Comparison of ENCODE assay signal across 22 cellular contexts in genomic region chr19:29247912-29248311, GRCh38. TPM values are rescaled to one million over a fixed set of nuclear protein-coding genes. Genes with fewer than 3 reads are reported as not detected.
A peak's percentile ranks its signal among the peaks of the same experiment; 100 is the strongest.
DNase-seq lines count a peak whose midpoint lies in the region; ATAC-seq and TF ChIP-seq lines count a peak whose summit lies in the region.
"Had no signal": no experiment of that assay in that cellular context is flagged by ENCODE, and none has a peak within 500 bp of the region (broad histone marks: within the 10 kb centered on the region; RNA-seq: fewer than 3 reads in every experiment).

No MANE protein-coding gene starts in this region.

- H3K36me3 ChIP-seq in psoas muscle (ENCODE audit: insufficient read depth in 1 of 2, low read depth in 1 of 2), result no peaks in the 10 kb centered on the region
- H3K36me3 ChIP-seq: heart right ventricle, thyroid gland had no signal

- peak; percentile 73 to 80 (median 80) for ATAC-seq in psoas muscle
- ATAC-seq in GM18867 (IDR thresholded peaks at IDR 0.05; ENCODE audit: unreplicated experiment), result no peak
- no peak for ATAC-seq in GM21576 (IDR thresholded peaks at IDR 0.05; ENCODE audit: unreplicated experiment)
- ATAC-seq: natural killer cell; stimulated activated naive B cell treated with anti-CD40 and anti-IgM and Interleukin-4, amounts not matched to agents 10 μg/mL and 1 μg/mL and 100 μg/mL, for 72 hours had no signal

- intact Hi-C loops in psoas muscle (cut with DNase I), result no loop called here

- H3K4me3 ChIP-seq in coronary artery (no peak overlapping the region), psoas muscle (peak overlapping the region; percentile 15)
- H3K4me3 ChIP-seq: heart right ventricle, thyroid gland had no signal

- WGBS in psoas muscle, 3 donors, result 5 to 20% (median 11%) methylated on average over 11 of the region's 11 CpGs

- H3K27me3 ChIP-seq in psoas muscle (ENCODE audit: insufficient read depth in 3 of 3, low read length in 2 of 3), result peaks cover 0 to 8% (median 0%) of the 10 kb centered on the region in 3 donors
- H3K27me3 ChIP-seq: thyroid gland had no signal

- DNase-seq in DMS 273 (lab: John Stamatoyannopoulos, UW; ENCODE audit: unreplicated experiment) (peak; percentile 47), DMS 273 treated with DMSO at 0.1 percent for 48 hours (lab: John Stamatoyannopoulos, UW) (no peak), NCI-H2171 treated with DMSO at 0.1 percent for 48 hours (lab: John Stamatoyannopoulos, UW) (peak; percentile 90), coronary artery (ENCODE audit: low spot score) (peak; percentile 33), psoas muscle (no peak)
- DNase-seq in stimulated activated CD4-positive, alpha-beta T cell treated with anti-CD3 and anti-CD28 coated beads, Interleukin-4, amount 100 ng/mL, for 4 hours, result no peak
- DNase-seq: activated CD4-positive, alpha-beta T cell treated with anti-CD3 and anti-CD28 coated beads for 4 hours; activated effector memory CD4-positive, alpha-beta T cell treated with anti-CD3 and anti-CD28 coated beads, Interleukin-2, amount 50 U/mL, for 16 hours; amniotic stem cell; central memory CD4-positive, alpha-beta T cell; effector CD8-positive, alpha-beta T cell; heart right ventricle; mammary epithelial cell; natural killer cell; NCI-H1417 treated with DMSO at 0.1 percent for 48 hours; NCI-H446 treated with DMSO at 0.1 percent for 48 hours; SHP77; stimulated activated naive B cell treated with anti-CD40 and anti-IgM and Interleukin-4, amounts not matched to agents 10 μg/mL and 1 μg/mL and 100 μg/mL, for 72 hours; thyroid gland had no signal

- H3K4me1 ChIP-seq in psoas muscle, result peaks cover 12% of the 10 kb centered on the region
- H3K4me1 ChIP-seq: thyroid gland had no signal

- H3K9me3 ChIP-seq in psoas muscle, result no peaks in the 10 kb centered on the region
- H3K9me3 ChIP-seq: heart right ventricle, thyroid gland had no signal

- no peak for TF ChIP-seq CTCF in coronary artery (IDR thresholded peaks at IDR 0.05)
- TF ChIP-seq CTCF in psoas muscle (IDR thresholded peaks at IDR 0.05), result no peak

- no peak overlapping the region for H3K27ac ChIP-seq in coronary artery
- H3K27ac ChIP-seq in psoas muscle, result no peak overlapping the region
- H3K27ac ChIP-seq: 22Rv1, heart right ventricle, thyroid gland had no signal

RNA-seq across cellular contexts. Expression of gene UQCRFS1, which starts 35.0 kb away (rescaled TPM):
- 100 to 1,000 TPM; 102 to 155 (median 109) TPM for total RNA-seq in psoas muscle
- 100 to 1,000 TPM; 104 to 208 (median 108) TPM for polyA plus RNA-seq in psoas muscle

Comparison
In these comparisons a context has a peak if more than half of its experiments do, and no peak if none do; other contexts are left out.
1. DNase-seq: peak in DMS 273 (single experiment), NCI-H2171 treated with DMSO at 0.1 percent for 48 hours (single experiment) and coronary artery (single experiment); none in DMS 273 treated with DMSO at 0.1 percent for 48 hours (single experiment), psoas muscle (0 of 2) and stimulated activated CD4-positive, alpha-beta T cell treated with anti-CD3 and anti-CD28 coated beads, Interleukin-4, amount 100 ng/mL, for 4 hours (0 of 2).
2. ATAC-seq: peak in psoas muscle (4 of 4); none in GM18867 (single experiment) and GM21576 (single experiment).